In genomic region chr3:187935623-187936156, GRCh38 we compare ENCODE assay signal across 8 cellular contexts.
DNase-seq lines count a peak whose midpoint lies in the region; ATAC-seq, FAIRE-seq and TF ChIP-seq lines count a peak whose summit lies in the region.

No MANE protein-coding gene starts in this region.

- TF ChIP-seq CTCF in progenitor cell of endocrine pancreas (IDR thresholded peaks at IDR 0.05; ENCODE audit: unreplicated experiment) (no peak), D721Med (IDR thresholded peaks at IDR 0.05; ENCODE audit: insufficient read depth, missing control alignments) (no peak)

- no peaks in the 10 kb centered on the region for H3K36me3 Mint-ChIP-seq in activated CD4-positive, alpha-beta memory T cell treated with anti-CD3 and anti-CD28 coated beads for 36 hours
- no peaks in the 10 kb centered on the region for H3K36me3 Mint-ChIP-seq in progenitor cell of endocrine pancreas (ENCODE audit: insufficient read depth)

- no peaks in the 10 kb centered on the region for H3K36me3 ChIP-seq in BLaER1 treated with 17β-estradiol and CSF1 and Interleukin-3, amounts not matched to agents 10 nM and 100 nM

- POLR2A ChIA-PET in activated CD4-positive, alpha-beta memory T cell treated with anti-CD3 and anti-CD28 coated beads for 36 hours (lab: Charles Lee): interaction anchor here (0.6 to 1.3 kb wide), 3 partner anchors 26 to 190 kb away, joined by 3 to 6 read pairs (median 4); partner anchors contain the start of gene BCL6

- ATAC-seq in GM19328 (IDR thresholded peaks at IDR 0.05; ENCODE audit: unreplicated experiment): peak; percentile 94
- peak; percentile 98 for ATAC-seq in HG03175 (IDR thresholded peaks at IDR 0.05; ENCODE audit: unreplicated experiment)

- H3K9me3 Mint-ChIP-seq in activated CD4-positive, alpha-beta memory T cell treated with anti-CD3 and anti-CD28 coated beads for 36 hours: no peaks in the 10 kb centered on the region
- no peaks in the 10 kb centered on the region for H3K9me3 Mint-ChIP-seq in progenitor cell of endocrine pancreas (ENCODE audit: low read depth)

- H3K4me1 ChIP-seq in BLaER1 treated with 17β-estradiol and CSF1 and Interleukin-3, amounts not matched to agents 10 nM and 100 nM: peaks cover 20 to 30% (median 24%) of the 10 kb centered on the region in 10 experiments

- H3K27me3 Mint-ChIP-seq in activated CD4-positive, alpha-beta memory T cell treated with anti-CD3 and anti-CD28 coated beads for 36 hours: peaks cover 4% of the 10 kb centered on the region
- H3K27me3 Mint-ChIP-seq in progenitor cell of endocrine pancreas: peaks cover 3% of the 10 kb centered on the region

- H3K4me3 ChIP-seq in BLaER1 treated with 17β-estradiol and CSF1 and Interleukin-3, amounts not matched to agents 10 nM and 100 nM: peak overlapping the region in 1 of 10 experiments; percentile 46; a peak in 2 of 20 replicates

- peak overlapping the region; percentile 61 for H3K27ac Mint-ChIP-seq in activated CD4-positive, alpha-beta memory T cell treated with anti-CD3 and anti-CD28 coated beads for 36 hours
- H3K27ac Mint-ChIP-seq in progenitor cell of endocrine pancreas: peak overlapping the region; percentile 76

- FAIRE-seq in D721Med (lab: Jason Lieb, UNC): no peak

- H3K4me1 Mint-ChIP-seq in activated CD4-positive, alpha-beta memory T cell treated with anti-CD3 and anti-CD28 coated beads for 36 hours (ENCODE audit: low read depth): peaks cover 40% of the 10 kb centered on the region
- peaks cover 2% of the 10 kb centered on the region for H3K4me1 Mint-ChIP-seq in progenitor cell of endocrine pancreas (ENCODE audit: low read depth)

- H3K4me3 Mint-ChIP-seq in activated CD4-positive, alpha-beta memory T cell treated with anti-CD3 and anti-CD28 coated beads for 36 hours: no peak overlapping the region
- no peak overlapping the region for H3K4me3 Mint-ChIP-seq in progenitor cell of endocrine pancreas (ENCODE audit: low read depth)

- H3K9me3 ChIP-seq in BLaER1 treated with 17β-estradiol and CSF1 and Interleukin-3, amounts not matched to agents 10 nM and 100 nM (replicated peaks in 1 of 11): no peaks in the 10 kb centered on the region; a peak in 2 of 22 replicates

- peak; percentile 78 for DNase-seq in activated CD4-positive, alpha-beta memory T cell treated with anti-CD3 and anti-CD28 coated beads for 36 hours
- DNase-seq in progenitor cell of endocrine pancreas (ENCODE audit: low spot score, unreplicated experiment) (no peak), D721Med (ENCODE audit: insufficient read length, low spot score) (no peak), germinal center (ENCODE audit: low spot score) (no peak), NCI-H187 treated with DMSO at 0.1 percent for 48 hours (lab: John Stamatoyannopoulos, UW) (no peak)

- intact Hi-C loops in activated CD4-positive, alpha-beta memory T cell treated with anti-CD3 and anti-CD28 coated beads for 36 hours (cut with micrococcal nuclease): loop anchor here (1.0 kb wide), 3 partner anchors 8 to 41 kb away; no protein-coding TSS in a partner anchor

- H3K4me2 ChIP-seq in BLaER1 treated with 17β-estradiol and CSF1 and Interleukin-3, amounts not matched to agents 10 nM and 100 nM: peak overlapping the region; percentile 60 to 91 (median 81)

- H3K9ac ChIP-seq in BLaER1 treated with 17β-estradiol and CSF1 and Interleukin-3, amounts not matched to agents 10 nM and 100 nM: peak overlapping the region; percentile 16 to 69 (median 57); a peak in 18 of 22 replicates

- H4K20me1 ChIP-seq in BLaER1 treated with 17β-estradiol and CSF1 and Interleukin-3, amounts not matched to agents 10 nM and 100 nM: no peaks in the 10 kb centered on the region

- H3K27me3 ChIP-seq in BLaER1 treated with 17β-estradiol and CSF1 and Interleukin-3, amounts not matched to agents 10 nM and 100 nM: no peaks in the 10 kb centered on the region

- peak overlapping the region in 10 of 11 experiments; percentile 47 to 77 (median 69); a peak in 21 of 22 replicates for H3K27ac ChIP-seq in BLaER1 treated with 17β-estradiol and CSF1 and Interleukin-3, amounts not matched to agents 10 nM and 100 nM

- CTCF ChIA-PET in activated CD4-positive, alpha-beta memory T cell treated with anti-CD3 and anti-CD28 coated beads for 36 hours (lab: Charles Lee): interaction anchor here (0.9 to 1.3 kb wide), 2 partner anchors 189 to 195 kb away, joined by 4 to 5 read pairs; no protein-coding TSS in a partner anchor
